19 cellular contexts compared by ENCODE assay signal in genomic region chr9:136115206-136115605, GRCh38. TPM values are rescaled to one million over a fixed set of nuclear protein-coding genes. Genes with fewer than 3 reads are reported as not detected.
A peak's percentile ranks its signal among the peaks of the same experiment; 100 is the strongest.
DNase-seq lines count a peak whose midpoint lies in the region; ATAC-seq and TF ChIP-seq lines count a peak whose summit lies in the region.
"Had no signal": no experiment of that assay in that cellular context is flagged by ENCODE, and none has a peak within 500 bp of the region (broad histone marks: within the 10 kb centered on the region; RNA-seq: fewer than 3 reads in every experiment).

No MANE protein-coding gene starts in this region.

- H3K4me3 ChIP-seq in HEK293 (ENCODE audit: low read depth, low read length) = no peak overlapping the region

- POLR2A ChIA-PET in HEK293 (lab: Yijun Ruan, JAX) = no interaction called here
- POLR2A ChIA-PET in activated CD8-positive, alpha-beta T cell treated with anti-CD3 and anti-CD28 coated beads, Interleukin-2, amount 10 ng/mL, durations not matched to agents 7 days and 5 days (lab: Charles Lee) = no interaction called here

- no peaks in the 10 kb centered on the region for H3K9me3 ChIP-seq in HEK293 (ENCODE audit: control insufficient read depth, insufficient read depth, low read depth, low read length)

- H3K36me3 ChIP-seq in HEK293 (ENCODE audit: control insufficient read depth in 2 of 2, insufficient read depth in 1 of 2, low read length in 2 of 2) = peaks cover 0 to 33% of the 10 kb centered on the region in 2 experiments; a peak in 1 of 3 replicates

- CTCF ChIA-PET in HEK293 (lab: Yijun Ruan, JAX) = no interaction called here
- CTCF ChIA-PET in activated CD8-positive, alpha-beta T cell treated with anti-CD3 and anti-CD28 coated beads, Interleukin-2, amount 10 ng/mL, durations not matched to agents 7 days and 5 days (lab: Charles Lee) = interaction anchor here (1.0 kb wide), 1 partner anchor 25 kb away, joined by 3 read pairs; no protein-coding TSS in a partner anchor

- H3K4me1 Mint-ChIP-seq in activated T-cell treated with anti-CD3 and anti-CD28 coated beads, Interleukin-2, amount 50 U/mL, for 24 hours (ENCODE audit: low read depth) = peaks cover 64% of the 10 kb centered on the region
- peaks cover 62% of the 10 kb centered on the region for H3K4me1 Mint-ChIP-seq in activated CD8-positive, alpha-beta T cell treated with anti-CD3 and anti-CD28 coated beads, Interleukin-2, amount 10 ng/mL, durations not matched to agents 7 days and 5 days (ENCODE audit: low read depth)
- peaks cover 16% of the 10 kb centered on the region for H3K4me1 Mint-ChIP-seq in nephron progenitor cell

- no peak overlapping the region for H3K27ac ChIP-seq in HEK293 (ENCODE audit: extremely low read depth, low read depth, low read length)
- H3K27ac ChIP-seq: KMS-11 had no signal

- H3K4me1 ChIP-seq in HEK293 (ENCODE audit: control insufficient read depth, insufficient read depth, low read length) = peaks cover 3% of the 10 kb centered on the region; the same call in 1 of the 2 replicates

- no peak for ATAC-seq in activated CD8-positive, alpha-beta T cell treated with anti-CD3 and anti-CD28 coated beads, Interleukin-2, amount 10 ng/mL, durations not matched to agents 7 days and 5 days

- H3K27me3 Mint-ChIP-seq in activated T-cell treated with anti-CD3 and anti-CD28 coated beads, Interleukin-2, amount 50 U/mL, for 24 hours = no peaks in the 10 kb centered on the region
- no peaks in the 10 kb centered on the region for H3K27me3 Mint-ChIP-seq in activated CD8-positive, alpha-beta T cell treated with anti-CD3 and anti-CD28 coated beads, Interleukin-2, amount 10 ng/mL, durations not matched to agents 7 days and 5 days (ENCODE audit: low read depth)
- no peaks in the 10 kb centered on the region for H3K27me3 Mint-ChIP-seq in nephron progenitor cell (ENCODE audit: low read depth, poor library complexity)
- H3K27me3 Mint-ChIP-seq: CD4-positive, alpha-beta memory T cell had no signal

- H3K36me3 Mint-ChIP-seq in activated T-cell treated with anti-CD3 and anti-CD28 coated beads, Interleukin-2, amount 50 U/mL, for 24 hours (ENCODE audit: low read depth) = peaks cover 35% of the 10 kb centered on the region
- H3K36me3 Mint-ChIP-seq in activated CD8-positive, alpha-beta T cell treated with anti-CD3 and anti-CD28 coated beads, Interleukin-2, amount 10 ng/mL, durations not matched to agents 7 days and 5 days (ENCODE audit: low read depth) = peaks cover 30% of the 10 kb centered on the region
- peaks cover 6% of the 10 kb centered on the region for H3K36me3 Mint-ChIP-seq in nephron progenitor cell (ENCODE audit: low read depth)

- peak overlapping the region; percentile 96 for H3K27ac Mint-ChIP-seq in activated T-cell treated with anti-CD3 and anti-CD28 coated beads, Interleukin-2, amount 50 U/mL, for 24 hours
- H3K27ac Mint-ChIP-seq in activated CD8-positive, alpha-beta T cell treated with anti-CD3 and anti-CD28 coated beads, Interleukin-2, amount 10 ng/mL, durations not matched to agents 7 days and 5 days = peak overlapping the region; percentile 17
- H3K27ac Mint-ChIP-seq in nephron progenitor cell = peak overlapping the region; percentile 48
- H3K27ac Mint-ChIP-seq: HFFc6 had no signal

- no peak for DNase-seq in activated T-cell treated with anti-CD3 and anti-CD28 coated beads, Interleukin-2, amount 50 U/mL, for 24 hours
- DNase-seq in activated T-cell treated with anti-CD3 and anti-CD28 coated beads, Interleukin-2, amount 50 U/mL, for 1 hour = no peak
- no peak for DNase-seq in activated CD8-positive, alpha-beta T cell treated with anti-CD3 and anti-CD28 coated beads, Interleukin-2, amount 10 ng/mL, durations not matched to agents 7 days and 5 days
- DNase-seq in nephron progenitor cell (no peak), cerebellar nuclear complex (lab: John Stamatoyannopoulos, UW) (no peak), NCI-H524 (lab: John Stamatoyannopoulos, UW) (no peak)
- DNase-seq in stimulated activated CD4-positive, alpha-beta T cell treated with anti-CD3 and anti-CD28 coated beads, Interleukin-15, amount 100 ng/mL, for 24 hours = no peak
- DNase-seq: ACHN; CD4-positive, alpha-beta memory T cell; DND-41; GF-D8; GOT3; HFFc6; NCI-H1092; NCI-H226; NCI-H69; NK-92 treated with Interleukin-12 subunit alpha and Interleukin-12 subunit beta, amount 100 ng/mL, for 24 hours had no signal

- no peak for TF ChIP-seq CTCF in HEK293 (tag by site-specific recombination; IDR thresholded peaks at IDR 0.05)
- no peak for TF ChIP-seq CTCF in nephron progenitor cell (IDR thresholded peaks at IDR 0.05)

- no peaks in the 10 kb centered on the region for H3K9me3 Mint-ChIP-seq in activated T-cell treated with anti-CD3 and anti-CD28 coated beads, Interleukin-2, amount 50 U/mL, for 24 hours
- no peaks in the 10 kb centered on the region for H3K9me3 Mint-ChIP-seq in activated CD8-positive, alpha-beta T cell treated with anti-CD3 and anti-CD28 coated beads, Interleukin-2, amount 10 ng/mL, durations not matched to agents 7 days and 5 days (ENCODE audit: insufficient read depth)
- no peaks in the 10 kb centered on the region for H3K9me3 Mint-ChIP-seq in nephron progenitor cell
- H3K9me3 Mint-ChIP-seq: CD4-positive, alpha-beta memory T cell; HFFc6 had no signal

- no peak overlapping the region for H3K4me3 Mint-ChIP-seq in activated T-cell treated with anti-CD3 and anti-CD28 coated beads, Interleukin-2, amount 50 U/mL, for 24 hours
- no peak overlapping the region for H3K4me3 Mint-ChIP-seq in activated CD8-positive, alpha-beta T cell treated with anti-CD3 and anti-CD28 coated beads, Interleukin-2, amount 10 ng/mL, durations not matched to agents 7 days and 5 days
- no peak overlapping the region for H3K4me3 Mint-ChIP-seq in nephron progenitor cell
- H3K4me3 Mint-ChIP-seq: HFFc6 had no signal

TF ChIP-seq in HEK293, 187 proteins besides CTCF, POLR2A, EP300 and RAD21:
- TF ChIP-seq, protein P1, sequence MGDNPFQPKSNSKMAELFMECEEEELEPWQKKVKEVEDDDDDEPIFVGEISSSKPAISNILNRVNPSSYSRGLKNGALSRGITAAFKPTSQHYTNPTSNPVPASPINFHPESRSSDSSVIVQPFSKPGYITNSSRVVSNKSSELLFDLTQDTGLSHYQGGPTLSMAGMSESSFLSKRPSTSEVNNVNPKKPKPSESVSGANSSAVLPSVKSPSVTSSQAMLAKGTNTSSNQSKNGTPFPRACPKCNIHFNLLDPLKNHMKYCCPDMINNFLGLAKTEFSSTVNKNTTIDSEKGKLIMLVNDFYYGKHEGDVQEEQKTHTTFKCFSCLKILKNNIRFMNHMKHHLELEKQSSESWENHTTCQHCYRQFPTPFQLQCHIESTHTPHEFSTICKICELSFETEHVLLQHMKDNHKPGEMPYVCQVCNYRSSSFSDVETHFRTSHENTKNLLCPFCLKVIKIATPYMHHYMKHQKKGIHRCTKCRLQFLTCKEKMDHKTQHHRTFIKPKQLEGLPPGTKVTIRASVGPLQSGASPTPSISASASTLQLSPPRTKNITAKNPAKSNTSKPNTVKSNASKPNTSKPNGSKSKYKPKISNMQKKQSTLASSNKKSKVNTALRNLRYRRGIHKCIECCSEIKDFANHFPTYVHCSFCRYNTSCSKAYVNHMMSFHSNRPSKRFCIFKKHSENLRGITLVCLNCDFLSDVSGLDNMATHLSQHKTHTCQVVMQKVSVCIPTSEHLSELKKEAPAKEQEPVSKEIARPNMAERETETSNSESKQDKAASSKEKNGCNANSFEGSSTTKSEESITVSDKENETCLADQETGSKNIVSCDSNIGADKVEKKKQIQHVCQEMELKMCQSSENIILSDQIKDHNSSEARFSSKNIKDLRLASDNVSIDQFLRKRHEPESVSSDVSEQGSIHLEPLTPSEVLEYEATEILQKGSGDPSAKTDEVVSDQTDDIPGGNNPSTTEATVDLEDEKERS (tag by site-specific recombination; IDR thresholded peaks at IDR 0.05) = no peak
- 0 out of 2 replicates have a peak, but pooled peaks have one; percentile 10 for TF ChIP-seq ZNF600 (tag by site-specific recombination; IDR thresholded peaks at IDR 0.05)

RNA-seq across cellular contexts. Expression of gene TMEM250, which starts 3.5 kb away (rescaled TPM):
- 10 to 100 TPM; 56.5 to 57.0 TPM for total RNA-seq in activated CD8-positive, alpha-beta T cell treated with anti-CD3 and anti-CD28 coated beads, Interleukin-2, amount 10 ng/mL, durations not matched to agents 7 days and 5 days

RNA-seq across cellular contexts. Expression of gene NACC2, which starts 20.1 kb away (rescaled TPM):
- total RNA-seq in activated CD8-positive, alpha-beta T cell treated with anti-CD3 and anti-CD28 coated beads, Interleukin-2, amount 10 ng/mL, durations not matched to agents 7 days and 5 days = 1 to 10 TPM; 5.6 to 6.4 TPM

Comparison
In these comparisons a context has a peak if more than half of its experiments do, and no peak if none do; other contexts are left out.
1. H3K27ac Mint-ChIP-seq: peak in every context shown above with its lines; median percentile 96 in activated T-cell treated with anti-CD3 and anti-CD28 coated beads, Interleukin-2, amount 50 U/mL, for 24 hours; 48 in nephron progenitor cell; 17 in activated CD8-positive, alpha-beta T cell treated with anti-CD3 and anti-CD28 coated beads, Interleukin-2, amount 10 ng/mL, durations not matched to agents 7 days and 5 days.